Comparison of ENCODE assay signal across 6 cellular contexts in the genomic region with DNA sequence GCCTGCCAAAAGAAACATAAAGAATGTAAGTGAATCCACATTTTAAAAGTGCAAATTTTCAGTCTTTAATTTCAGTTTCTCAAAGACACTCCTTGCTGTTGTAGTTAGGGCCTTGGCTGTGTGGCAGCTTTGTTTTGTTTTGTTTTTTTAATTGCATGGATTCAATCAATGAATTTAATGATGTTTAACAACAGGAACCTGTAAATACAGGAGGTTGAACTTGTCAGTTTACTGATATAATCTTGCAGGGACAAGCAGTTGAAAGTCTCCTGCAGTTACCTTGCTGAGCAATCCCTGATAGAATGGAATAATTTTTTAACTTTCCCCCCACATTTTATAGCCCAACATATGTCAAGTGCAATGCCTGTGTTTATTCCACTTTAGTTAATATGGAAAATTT.
"Had no signal": no experiment of that assay in that cellular context is flagged by ENCODE, and none has a peak within 500 bp of the region (broad histone marks: within the 10 kb centered on the region; RNA-seq: fewer than 3 reads in every experiment).

No MANE protein-coding gene starts in this region.

- DNase-seq: H9, HCEC 1CT, IMR-90, KG1 had no signal

- H3K4me3 ChIP-seq: GM23338, K562 had no signal

- ATAC-seq: GM23338, K562 had no signal
